33 cellular contexts compared by ENCODE assay signal in genomic region chr19:51084505-51084904, GRCh38. TPM values are rescaled to one million over a fixed set of nuclear protein-coding genes. Genes with fewer than 3 reads are reported as not detected.
"Had no signal": no experiment of that assay in that cellular context is flagged by ENCODE, and none has a peak within 500 bp of the region (broad histone marks: within the 10 kb centered on the region; RNA-seq: fewer than 3 reads in every experiment).

No MANE protein-coding gene starts in this region.

- H3K9me3 ChIP-seq: adrenal gland, body of pancreas, breast epithelium, Peyer's patch, SJSA1, SK-N-SH had no signal

- H3K4me3 ChIP-seq: adrenal gland, body of pancreas, breast epithelium, Peyer's patch, SJSA1 had no signal

- H3K4me1 ChIP-seq: adrenal gland, breast epithelium, Peyer's patch, SJSA1 had no signal

- DNase-seq: activated CD4-positive, alpha-beta T cell treated with anti-CD3 and anti-CD28 coated beads, Interleukin-2, amount 10 ng/mL, durations not matched to agents 24 days and 14 days; activated CD4-positive, alpha-beta T cell treated with anti-CD3 and anti-CD28 coated beads, Interleukin-2, amount 50 U/mL, for 4 hours; activated CD8-positive, alpha-beta T cell treated with anti-CD3 and anti-CD28 coated beads for 36 hours; activated gamma-delta T cell treated with Interleukin-2 at 50 U/mL for 16 hours; activated naive CD4-positive, alpha-beta T cell treated with anti-CD3 and anti-CD28 coated beads for 36 hours; activated T-cell treated with anti-CD3 and anti-CD28 coated beads, Interleukin-2, amount 50 U/mL, for 1 hour; activated T-cell treated with anti-CD3 and anti-CD28 coated beads, Interleukin-2, amount 50 U/mL, for 72 hours; adrenal gland; body of pancreas; MM.1S; MV-4-11; NCI-H1092; NCI-H1436 treated with DMSO at 0.1 percent for 48 hours; NCI-H1694 treated with DMSO at 0.1 percent for 48 hours; NCI-H2029; NCI-H2171; NCI-H510A; NCI-H526; NCI-H748 treated with DMSO at 0.1 percent for 48 hours; NK-92 treated with Interleukin-12 subunit alpha and Interleukin-12 subunit beta, amount 100 ng/mL, for 24 hours; PC-3; RPMI8226; SHP77 treated with DMSO at 0.1 percent for 48 hours; SK-N-SH had no signal

- H3K27me3 ChIP-seq: adrenal gland, body of pancreas, breast epithelium, Peyer's patch had no signal

- ATAC-seq: activated CD8-positive, alpha-beta T cell treated with anti-CD3 and anti-CD28 coated beads for 36 hours; activated naive CD4-positive, alpha-beta T cell treated with anti-CD3 and anti-CD28 coated beads, Interleukin-2, amount 50 U/mL, for 72 hours; activated T-cell treated with anti-CD3 and anti-CD28 coated beads, Interleukin-2, amount 50 U/mL, for 72 hours; activated T-helper 17 cell treated with anti-CD3 and anti-CD28 coated beads, Interleukin-2, amount 50 U/mL, for 72 hours; body of pancreas; PC-3 had no signal

- H3K27ac ChIP-seq: adrenal gland, breast epithelium, KMS-11, Peyer's patch, SJSA1 had no signal

- H3K36me3 ChIP-seq: adrenal gland, breast epithelium, Peyer's patch, SJSA1 had no signal

- H3K4me2 ChIP-seq: KMS-11, SK-N-SH had no signal

RNA-seq across cellular contexts. Expression of gene KLK14, which starts 1.8 kb away (rescaled TPM):
- total RNA-seq: body of pancreas, LHCN-M2, PC-3, SJSA1 had no signal

RNA-seq across cellular contexts. Expression of gene KLK13, which starts 19.6 kb away (rescaled TPM):
- total RNA-seq: activated CD4-positive, alpha-beta T cell treated with anti-CD3 and anti-CD28 coated beads, Interleukin-2, amount 10 ng/mL, durations not matched to agents 24 days and 14 days; activated CD8-positive, alpha-beta memory T cell treated with anti-CD3 and anti-CD28 coated beads for 36 hours; activated CD8-positive, alpha-beta T cell treated with anti-CD3 and anti-CD28 coated beads for 36 hours; activated naive CD4-positive, alpha-beta T cell treated with anti-CD3 and anti-CD28 coated beads for 36 hours; activated naive CD4-positive, alpha-beta T cell treated with anti-CD3 and anti-CD28 coated beads, Interleukin-2, amount 50 U/mL, for 72 hours; activated T-cell treated with anti-CD3 and anti-CD28 coated beads, Interleukin-2, amount 50 U/mL, for 72 hours; activated T-helper 17 cell treated with anti-CD3 and anti-CD28 coated beads, Interleukin-2, amount 50 U/mL, for 72 hours; adrenal gland; breast epithelium; LHCN-M2; PC-3; SJSA1 had no signal
- polyA plus RNA-seq: SK-N-SH had no signal

RNA-seq across cellular contexts. Expression of gene SIGLEC9, which starts 40.2 kb away (rescaled TPM):
- total RNA-seq: astrocyte, LHCN-M2, PC-3, SJSA1 had no signal
- polyA plus RNA-seq: SK-N-SH had no signal

RNA-seq across cellular contexts. Expression of gene KLK12, which starts 49.7 kb away (rescaled TPM):
- total RNA-seq: activated CD4-positive, alpha-beta T cell treated with anti-CD3 and anti-CD28 coated beads, Interleukin-2, amount 10 ng/mL, durations not matched to agents 24 days and 14 days; activated CD8-positive, alpha-beta memory T cell treated with anti-CD3 and anti-CD28 coated beads for 36 hours; activated CD8-positive, alpha-beta T cell treated with anti-CD3 and anti-CD28 coated beads for 36 hours; activated naive CD4-positive, alpha-beta T cell treated with anti-CD3 and anti-CD28 coated beads for 36 hours; activated naive CD4-positive, alpha-beta T cell treated with anti-CD3 and anti-CD28 coated beads, Interleukin-2, amount 50 U/mL, for 72 hours; activated T-cell treated with anti-CD3 and anti-CD28 coated beads, Interleukin-2, amount 50 U/mL, for 72 hours; activated T-helper 17 cell treated with anti-CD3 and anti-CD28 coated beads, Interleukin-2, amount 50 U/mL, for 72 hours; adrenal gland; astrocyte; body of pancreas; breast epithelium; LHCN-M2; PC-3; SJSA1 had no signal
- polyA plus RNA-seq: SK-N-SH had no signal
